Comparison of ENCODE assay signal across 1 cellular context in the genomic region with DNA sequence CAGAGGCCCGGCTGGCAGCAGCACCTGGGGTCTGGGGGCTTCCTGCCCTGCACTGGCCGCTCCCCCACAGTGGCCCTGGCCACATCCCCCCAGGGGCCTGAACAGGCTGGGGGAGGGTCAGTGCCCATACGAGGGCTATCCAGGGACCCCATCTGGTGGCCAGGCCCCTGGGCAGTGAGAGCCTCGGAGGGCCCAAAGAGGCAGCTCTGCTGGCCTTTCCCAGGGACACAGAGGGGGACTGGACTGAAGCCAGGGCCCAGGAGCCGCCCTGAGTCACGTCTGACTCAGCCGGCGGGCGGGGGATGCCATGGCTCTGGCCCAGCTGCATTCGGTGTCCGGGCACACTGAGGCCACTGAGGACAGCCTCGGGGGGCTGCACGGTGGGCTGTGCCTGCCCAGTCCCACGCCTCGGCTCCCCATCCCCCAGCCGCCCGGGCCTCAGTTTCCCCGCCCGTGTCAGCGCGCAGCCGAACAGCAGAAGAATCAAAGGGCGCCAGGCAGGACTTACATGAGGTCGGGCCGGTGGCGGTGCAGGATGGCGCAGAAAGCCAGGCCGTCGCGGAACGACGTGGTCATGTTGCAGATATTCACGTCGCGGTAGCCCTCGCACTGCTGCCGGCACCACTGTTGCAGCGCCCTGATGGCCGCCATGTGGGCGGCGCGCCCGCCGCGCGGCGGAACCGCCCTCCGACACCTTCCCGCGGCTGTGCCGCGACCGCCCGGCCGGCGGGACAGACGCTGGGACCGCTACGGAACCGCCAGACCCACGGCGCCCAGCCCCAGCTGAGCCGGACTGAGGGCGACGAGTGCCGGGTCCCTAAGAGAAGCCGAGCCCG.
TF ChIP-seq lines count a peak whose summit lies in the region.

A gene (minus strand): TSS at position 795 of the 836 bp plus-strand sequence. CDS start 144 bp downstream, at position 651.

TF ChIP-seq in A549, 52 proteins besides CTCF, POLR2A, EP300 and RAD21 (continued from another document):
- TF ChIP-seq, protein P1, sequence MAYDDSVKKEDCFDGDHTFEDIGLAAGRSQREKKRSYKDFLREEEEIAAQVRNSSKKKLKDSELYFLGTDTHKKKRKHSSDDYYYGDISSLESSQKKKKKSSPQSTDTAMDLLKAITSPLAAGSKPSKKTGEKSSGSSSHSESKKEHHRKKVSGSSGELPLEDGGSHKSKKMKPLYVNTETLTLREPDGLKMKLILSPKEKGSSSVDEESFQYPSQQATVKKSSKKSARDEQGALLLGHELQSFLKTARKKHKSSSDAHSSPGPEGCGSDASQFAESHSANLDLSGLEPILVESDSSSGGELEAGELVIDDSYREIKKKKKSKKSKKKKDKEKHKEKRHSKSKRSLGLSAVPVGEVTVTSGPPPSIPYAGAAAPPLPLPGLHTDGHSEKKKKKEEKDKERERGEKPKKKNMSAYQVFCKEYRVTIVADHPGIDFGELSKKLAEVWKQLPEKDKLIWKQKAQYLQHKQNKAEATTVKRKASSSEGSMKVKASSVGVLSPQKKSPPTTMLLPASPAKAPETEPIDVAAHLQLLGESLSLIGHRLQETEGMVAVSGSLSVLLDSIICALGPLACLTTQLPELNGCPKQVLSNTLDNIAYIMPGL (CRISPR knock-in tag; IDR thresholded peaks at IDR 0.05; ENCODE audit: borderline replicate concordance) = no peak
- no peak for TF ChIP-seq NR3C1 (IDR thresholded peaks at IDR 0.05)
- TF ChIP-seq, protein P2, sequence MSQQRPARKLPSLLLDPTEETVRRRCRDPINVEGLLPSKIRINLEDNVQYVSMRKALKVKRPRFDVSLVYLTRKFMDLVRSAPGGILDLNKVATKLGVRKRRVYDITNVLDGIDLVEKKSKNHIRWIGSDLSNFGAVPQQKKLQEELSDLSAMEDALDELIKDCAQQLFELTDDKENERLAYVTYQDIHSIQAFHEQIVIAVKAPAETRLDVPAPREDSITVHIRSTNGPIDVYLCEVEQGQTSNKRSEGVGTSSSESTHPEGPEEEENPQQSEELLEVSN (IDR thresholded peaks at IDR 0.05; ENCODE audit: borderline replicate concordance, low read depth) = no peak; the same call in 1 of the 2 replicates
- TF ChIP-seq, protein P3, sequence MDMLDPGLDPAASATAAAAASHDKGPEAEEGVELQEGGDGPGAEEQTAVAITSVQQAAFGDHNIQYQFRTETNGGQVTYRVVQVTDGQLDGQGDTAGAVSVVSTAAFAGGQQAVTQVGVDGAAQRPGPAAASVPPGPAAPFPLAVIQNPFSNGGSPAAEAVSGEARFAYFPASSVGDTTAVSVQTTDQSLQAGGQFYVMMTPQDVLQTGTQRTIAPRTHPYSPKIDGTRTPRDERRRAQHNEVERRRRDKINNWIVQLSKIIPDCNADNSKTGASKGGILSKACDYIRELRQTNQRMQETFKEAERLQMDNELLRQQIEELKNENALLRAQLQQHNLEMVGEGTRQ (IDR thresholded peaks at IDR 0.05) = no peak
- no peak for TF ChIP-seq ESRRA (IDR thresholded peaks at IDR 0.05; ENCODE audit: borderline replicate concordance, low read length)
- TF ChIP-seq, protein P4, sequence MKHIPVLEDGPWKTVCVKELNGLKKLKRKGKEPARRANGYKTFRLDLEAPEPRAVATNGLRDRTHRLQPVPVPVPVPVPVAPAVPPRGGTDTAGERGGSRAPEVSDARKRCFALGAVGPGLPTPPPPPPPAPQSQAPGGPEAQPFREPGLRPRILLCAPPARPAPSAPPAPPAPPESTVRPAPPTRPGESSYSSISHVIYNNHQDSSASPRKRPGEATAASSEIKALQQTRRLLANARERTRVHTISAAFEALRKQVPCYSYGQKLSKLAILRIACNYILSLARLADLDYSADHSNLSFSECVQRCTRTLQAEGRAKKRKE (CRISPR knock-in tag; IDR thresholded peaks at IDR 0.05; ENCODE audit: low read depth) = no peak
- no peak for TF ChIP-seq FOXS1 (CRISPR knock-in tag; IDR thresholded peaks at IDR 0.05)
- peak; percentile 20; the same call in 1 of the 2 replicates for TF ChIP-seq MYC (IDR thresholded peaks at IDR 0.05; ENCODE audit: borderline replicate concordance, low read length)
- no peak for TF ChIP-seq CBX8 (IDR thresholded peaks at IDR 0.05)
- TF ChIP-seq EHF (CRISPR knock-in tag; IDR thresholded peaks at IDR 0.05) = no peak
- no peak for TF ChIP-seq ZSCAN20 (CRISPR knock-in tag; IDR thresholded peaks at IDR 0.05)
- TF ChIP-seq ZFP36 (IDR thresholded peaks at IDR 0.05; ENCODE audit: borderline replicate concordance, partially characterized antibody) = no peak
- TF ChIP-seq MAZ (IDR thresholded peaks at IDR 0.05; ENCODE audit: borderline replicate concordance, low read depth, low read length) = no peak
- TF ChIP-seq ZNF302 (CRISPR knock-in tag; IDR thresholded peaks at IDR 0.05) = no peak
- TF ChIP-seq MAFK (IDR thresholded peaks at IDR 0.05; ENCODE audit: partially characterized antibody) = peak; percentile 10
- TF ChIP-seq, protein P5, sequence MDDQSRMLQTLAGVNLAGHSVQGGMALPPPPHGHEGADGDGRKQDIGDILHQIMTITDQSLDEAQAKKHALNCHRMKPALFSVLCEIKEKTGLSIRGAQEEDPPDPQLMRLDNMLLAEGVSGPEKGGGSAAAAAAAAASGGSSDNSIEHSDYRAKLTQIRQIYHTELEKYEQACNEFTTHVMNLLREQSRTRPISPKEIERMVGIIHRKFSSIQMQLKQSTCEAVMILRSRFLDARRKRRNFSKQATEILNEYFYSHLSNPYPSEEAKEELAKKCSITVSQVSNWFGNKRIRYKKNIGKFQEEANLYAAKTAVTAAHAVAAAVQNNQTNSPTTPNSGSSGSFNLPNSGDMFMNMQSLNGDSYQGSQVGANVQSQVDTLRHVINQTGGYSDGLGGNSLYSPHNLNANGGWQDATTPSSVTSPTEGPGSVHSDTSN (IDR thresholded peaks at IDR 0.05) = 0 out of 2 replicates have a peak, but pooled peaks have one; percentile 56
- no peak for TF ChIP-seq RCOR1 (IDR thresholded peaks at IDR 0.05; ENCODE audit: low read depth, low read length)
- TF ChIP-seq CHD4 (IDR thresholded peaks at IDR 0.05; ENCODE audit: borderline replicate concordance) = no peak
- TF ChIP-seq, protein P6, sequence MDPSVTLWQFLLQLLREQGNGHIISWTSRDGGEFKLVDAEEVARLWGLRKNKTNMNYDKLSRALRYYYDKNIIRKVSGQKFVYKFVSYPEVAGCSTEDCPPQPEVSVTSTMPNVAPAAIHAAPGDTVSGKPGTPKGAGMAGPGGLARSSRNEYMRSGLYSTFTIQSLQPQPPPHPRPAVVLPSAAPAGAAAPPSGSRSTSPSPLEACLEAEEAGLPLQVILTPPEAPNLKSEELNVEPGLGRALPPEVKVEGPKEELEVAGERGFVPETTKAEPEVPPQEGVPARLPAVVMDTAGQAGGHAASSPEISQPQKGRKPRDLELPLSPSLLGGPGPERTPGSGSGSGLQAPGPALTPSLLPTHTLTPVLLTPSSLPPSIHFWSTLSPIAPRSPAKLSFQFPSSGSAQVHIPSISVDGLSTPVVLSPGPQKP (IDR thresholded peaks at IDR 0.05; ENCODE audit: low read depth, low read length) = no peak
- TF ChIP-seq RARB (CRISPR knock-in tag; IDR thresholded peaks at IDR 0.05) = no peak
- TF ChIP-seq CHD2 (IDR thresholded peaks at IDR 0.05; ENCODE audit: low read length, partially characterized antibody) = no peak
- TF ChIP-seq FOSL2 (IDR thresholded peaks at IDR 0.05) = peak; percentile 76
- peak; percentile 96 for TF ChIP-seq FOSL2 (CRISPR knock-in tag; IDR thresholded peaks at IDR 0.05)
- TF ChIP-seq BHLHE40 (IDR thresholded peaks at IDR 0.05; ENCODE audit: low read depth, low read length) = no peak
- TF ChIP-seq, protein P7, sequence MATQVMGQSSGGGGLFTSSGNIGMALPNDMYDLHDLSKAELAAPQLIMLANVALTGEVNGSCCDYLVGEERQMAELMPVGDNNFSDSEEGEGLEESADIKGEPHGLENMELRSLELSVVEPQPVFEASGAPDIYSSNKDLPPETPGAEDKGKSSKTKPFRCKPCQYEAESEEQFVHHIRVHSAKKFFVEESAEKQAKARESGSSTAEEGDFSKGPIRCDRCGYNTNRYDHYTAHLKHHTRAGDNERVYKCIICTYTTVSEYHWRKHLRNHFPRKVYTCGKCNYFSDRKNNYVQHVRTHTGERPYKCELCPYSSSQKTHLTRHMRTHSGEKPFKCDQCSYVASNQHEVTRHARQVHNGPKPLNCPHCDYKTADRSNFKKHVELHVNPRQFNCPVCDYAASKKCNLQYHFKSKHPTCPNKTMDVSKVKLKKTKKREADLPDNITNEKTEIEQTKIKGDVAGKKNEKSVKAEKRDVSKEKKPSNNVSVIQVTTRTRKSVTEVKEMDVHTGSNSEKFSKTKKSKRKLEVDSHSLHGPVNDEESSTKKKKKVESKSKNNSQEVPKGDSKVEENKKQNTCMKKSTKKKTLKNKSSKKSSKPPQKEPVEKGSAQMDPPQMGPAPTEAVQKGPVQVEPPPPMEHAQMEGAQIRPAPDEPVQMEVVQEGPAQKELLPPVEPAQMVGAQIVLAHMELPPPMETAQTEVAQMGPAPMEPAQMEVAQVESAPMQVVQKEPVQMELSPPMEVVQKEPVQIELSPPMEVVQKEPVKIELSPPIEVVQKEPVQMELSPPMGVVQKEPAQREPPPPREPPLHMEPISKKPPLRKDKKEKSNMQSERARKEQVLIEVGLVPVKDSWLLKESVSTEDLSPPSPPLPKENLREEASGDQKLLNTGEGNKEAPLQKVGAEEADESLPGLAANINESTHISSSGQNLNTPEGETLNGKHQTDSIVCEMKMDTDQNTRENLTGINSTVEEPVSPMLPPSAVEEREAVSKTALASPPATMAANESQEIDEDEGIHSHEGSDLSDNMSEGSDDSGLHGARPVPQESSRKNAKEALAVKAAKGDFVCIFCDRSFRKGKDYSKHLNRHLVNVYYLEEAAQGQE (IDR thresholded peaks at IDR 0.05) = no peak
- TF ChIP-seq JUN (IDR thresholded peaks at IDR 0.05) = peak in 1 of 2 experiments; percentile 64; a peak in 2 of 5 replicates
- TF ChIP-seq CBX2 (IDR thresholded peaks at IDR 0.05; ENCODE audit: borderline replicate concordance, low read depth) = no peak
- TF ChIP-seq SMC3 (IDR thresholded peaks at IDR 0.05) = no peak
- no peak for TF ChIP-seq KDM1A (IDR thresholded peaks at IDR 0.05; ENCODE audit: low read depth)
- peak; percentile 51; the same call in 1 of the 2 replicates for TF ChIP-seq JUNB (IDR thresholded peaks at IDR 0.05)
- TF ChIP-seq HEYL (CRISPR knock-in tag; IDR thresholded peaks at IDR 0.05) = no peak
